ENCODE assay signal across 13 cellular contexts in genomic region chr17:44565866-44566443, GRCh38. TPM values are rescaled to one million over a fixed set of nuclear protein-coding genes. Genes with fewer than 3 reads are reported as not detected.
DNase-seq lines count a peak whose midpoint lies in the region; ATAC-seq, FAIRE-seq and TF ChIP-seq lines count a peak whose summit lies in the region.
"Had no signal": no experiment of that assay in that cellular context is flagged by ENCODE, and none has a peak within 500 bp of the region (broad histone marks: within the 10 kb centered on the region; RNA-seq: fewer than 3 reads in every experiment).

No MANE protein-coding gene starts in this region.

- intact Hi-C loops in adrenal gland (cut with DNase I) = no loop called here

- no peaks in the 10 kb centered on the region for H3K36me3 ChIP-seq in adrenal gland (replicated peaks in 1 of 2)
- H3K36me3 ChIP-seq: gastrocnemius medialis had no signal

- no peak for TF ChIP-seq EP300 in A549 (IDR thresholded peaks at IDR 0.05)

- in situ Hi-C loops in SK-MEL-5 (cut with HindIII; ENCODE audit: low pct_unique_long_range_greater_than_20kb, low sequenced_read_pairs) = no loop called here

- CTCF ChIA-PET in A549 (lab: Yijun Ruan, JAX) (interaction anchor here (0.6 to 4.6 kb wide), 13 partner anchors 8 to 78 kb away, joined by 3 to 43 read pairs (median 4); partner anchors contain the start of gene FZD2), GM10248 (lab: Yijun Ruan, JAX) (interaction anchor here (1.5 kb wide), 1 partner anchor 10 kb away, joined by 3 read pairs; no protein-coding TSS in a partner anchor)

- no peaks in the 10 kb centered on the region for H3K27me3 ChIP-seq in adrenal gland

- H3K4me1 ChIP-seq in A549 (peaks cover 14% of the 10 kb centered on the region), adrenal gland (replicated peaks in 1 of 2) (no peaks in the 10 kb centered on the region)
- H3K4me1 ChIP-seq: gastrocnemius medialis, left ventricle myocardium inferior had no signal

- H3K27ac ChIP-seq in A549 (peak overlapping the region in 1 of 2 experiments; percentile 29; a peak in 1 of 6 replicates), adrenal gland (no peak overlapping the region)
- H3K27ac ChIP-seq: gastrocnemius medialis, left ventricle myocardium inferior had no signal

- H3K4me2 ChIP-seq in A549 = no peak overlapping the region

- H3K9me3 ChIP-seq in A549 (peaks cover 11% of the 10 kb centered on the region; the same call in 2 of the 3 replicates), adrenal gland (replicated peaks in 1 of 3) (no peaks in the 10 kb centered on the region)
- H3K9me3 ChIP-seq: gastrocnemius medialis had no signal

- DNase-seq in A549 (ENCODE audit: low read depth in 1 of 2, low spot score in 1 of 2) (no peak), GM10248 (ENCODE audit: extremely low spot score) (no peak), SK-MEL-5 (ENCODE audit: low read depth, low spot score) (peak; percentile 27), foreskin fibroblast (peak in 1 of 2 donors; percentile 56), GDM1 (lab: John Stamatoyannopoulos, UW) (no peak), GM12892 (ENCODE audit: insufficient read length) (no peak), D341Med (ENCODE audit: low spot score) (no peak), adrenal gland (no peak)
- DNase-seq: activated CD8-positive, alpha-beta memory T cell treated with anti-CD3 and anti-CD28 coated beads, Interleukin-2, amount 50 U/mL, for 4 hours; gastrocnemius medialis; KBM-7; left ventricle myocardium inferior; NCI-H2171 treated with DMSO at 0.1 percent for 48 hours had no signal

- H3K4me3 ChIP-seq in A549 (no peak overlapping the region), foreskin fibroblast (ENCODE audit: low read depth in 1 of 2, low read length in 2 of 2) (no peak overlapping the region), adrenal gland (no peak overlapping the region)
- H3K4me3 ChIP-seq: gastrocnemius medialis, left ventricle myocardium inferior had no signal

- TF ChIP-seq CTCF in A549 (IDR thresholded peaks at IDR 0.05) (peak; percentile 43), GM10248 (IDR thresholded peaks at IDR 0.05; ENCODE audit: control extremely low read depth, extremely low read depth, low read depth, missing control alignments) (peak; percentile 11), foreskin fibroblast (IDR thresholded peaks at IDR 0.05; ENCODE audit: low read depth, low read length) (peak; percentile 44), adrenal gland (IDR thresholded peaks at IDR 0.05) (peak in 2 of 6 experiments; percentile 9 to 19)

- peak in 1 of 2 experiments; percentile 55; a peak in 3 of 5 replicates for TF ChIP-seq RAD21 in A549 (conservative IDR thresholded peaks at IDR 0.05 in 1 of 2, IDR thresholded peaks at IDR 0.05 in 1 of 2)

- WGBS in A549 (ENCODE audit: missing lambda C conversion rate) = 83% methylated on average over 14 of the region's 14 CpGs
- 83 to 86% (median 83%) methylated on average over 14 of the region's 14 CpGs for WGBS in adrenal gland, 4 donors

- no peak for FAIRE-seq in A549 (lab: Jason Lieb, UNC)
- FAIRE-seq in GM12892 (lab: Jason Lieb, UNC) = no peak

- POLR2A ChIA-PET in A549 (lab: Yijun Ruan, JAX) = interaction anchor here (2.9 kb wide), 1 partner anchor 9 kb away, joined by 17 read pairs; the partner anchor contains the start of gene FZD2
- POLR2A ChIA-PET in GM10248 (lab: Yijun Ruan, JAX) = no interaction called here

- no peak for TF ChIP-seq POLR2A in A549 (IDR thresholded peaks at IDR 0.05; ENCODE audit: low read length)
- TF ChIP-seq POLR2A in GM12892 (IDR thresholded peaks at IDR 0.05; ENCODE audit: low read depth, low read length) = no peak
- TF ChIP-seq POLR2A in adrenal gland (IDR thresholded peaks at IDR 0.05) = no peak

- ATAC-seq in A549 = no peak
- ATAC-seq: gastrocnemius medialis had no signal

TF ChIP-seq in A549, 52 proteins besides CTCF, POLR2A, EP300 and RAD21:
- TF ChIP-seq RFX5 (IDR thresholded peaks at IDR 0.05) (no peak), HMGXB4 (CRISPR knock-in tag; IDR thresholded peaks at IDR 0.05; ENCODE audit: borderline replicate concordance) (no peak), ZNF302 (CRISPR knock-in tag; IDR thresholded peaks at IDR 0.05) (no peak), JUN (IDR thresholded peaks at IDR 0.05) (no peak), FOSB (CRISPR knock-in tag; IDR thresholded peaks at IDR 0.05) (no peak), CHD4 (IDR thresholded peaks at IDR 0.05; ENCODE audit: borderline replicate concordance) (no peak), JUNB (IDR thresholded peaks at IDR 0.05) (no peak), SREBF2 (IDR thresholded peaks at IDR 0.05) (no peak), RARB (CRISPR knock-in tag; IDR thresholded peaks at IDR 0.05) (no peak), RNF2 (IDR thresholded peaks at IDR 0.05; ENCODE audit: borderline replicate concordance, low read depth) (no peak), FOXS1 (CRISPR knock-in tag; IDR thresholded peaks at IDR 0.05) (no peak), TP53 (CRISPR knock-in tag; IDR thresholded peaks at IDR 0.05) (no peak), CEBPB (IDR thresholded peaks at IDR 0.05) (no peak)

RNA-seq across cellular contexts. Expression of gene FZD2, which starts 8.7 kb away (rescaled TPM):
- polyA plus RNA-seq in A549 (2011; rRNA removed) = 25.8 and 26.9 TPM in 2 replicates
- 61.7 and 106 TPM in 2 replicates for polyA plus RNA-seq in A549 (2012; cell fraction: cytosol; rRNA removed)
- 144 and 234 TPM in 2 replicates for polyA plus RNA-seq in A549 (2012; cell fraction: nucleus; rRNA removed)
- polyA plus RNA-seq in A549 (2017; fragmentation: RNase III; extraction: RNeasy Plus Mini Kit Qiagen cat#74134 plus additional on column Dnase treatment) = 42.0 to 62.4 TPM (median 54.9 TPM) in 3 replicates
- 33.1 and 61.1 TPM in 2 replicates for polyA minus RNA-seq in A549 (2011; rRNA and poly(A)+ RNA removed)
- 0.55 TPM in 1 of 2 replicates, not detected in the other for total RNA-seq in SK-MEL-5 (2014; rRNA removed; shearing (Covaris generic))
- polyA plus RNA-seq in SK-MEL-5 (2015; cell fraction: cytosol; rRNA removed) = 1.7 and 2.3 TPM in 2 replicates
- polyA plus RNA-seq in SK-MEL-5 (2015; cell fraction: nucleus; rRNA removed) = 0.44 and 3.6 TPM in 2 replicates
- polyA plus RNA-seq in GM12892 (2012; ENCODE audit: missing spikeins) = 0.19 TPM
- total RNA-seq in adrenal gland = 1 to 10 TPM; 2.3 to 9.1 (median 3.4) TPM
- polyA plus RNA-seq in adrenal gland = 1 to 10 TPM in 2 of 3 donors, under 1 TPM in 1; 0.18 to 2.7 (median 2.3) TPM
